14 cellular contexts compared by ENCODE assay signal in the genomic region with DNA sequence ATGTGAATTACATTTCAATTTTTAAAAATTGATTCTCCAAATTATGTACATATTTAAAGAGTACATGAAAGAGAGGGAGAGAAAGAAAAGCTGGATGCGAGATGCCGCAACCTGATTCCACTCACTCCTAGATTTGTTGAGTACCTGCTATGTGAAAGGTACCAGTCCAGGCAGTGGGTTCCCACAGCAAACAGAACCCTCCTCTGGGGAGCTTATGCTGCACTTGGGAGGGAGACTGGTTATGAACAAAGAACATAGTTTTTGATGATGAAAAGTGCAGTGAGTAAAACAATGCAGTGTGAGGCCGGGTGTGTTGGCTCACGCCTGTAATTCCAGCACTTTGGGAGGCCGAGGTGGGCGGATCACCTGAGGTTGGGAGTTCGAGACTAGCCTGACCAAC. TPM values are rescaled to one million over a fixed set of nuclear protein-coding genes. Genes with fewer than 3 reads are reported as not detected.
DNase-seq lines count a peak whose midpoint lies in the region; ATAC-seq, FAIRE-seq and TF ChIP-seq lines count a peak whose summit lies in the region.
"Had no signal": no experiment of that assay in that cellular context is flagged by ENCODE, and none has a peak within 500 bp of the region (broad histone marks: within the 10 kb centered on the region; RNA-seq: fewer than 3 reads in every experiment).

No MANE protein-coding gene starts in this region.

- TF ChIP-seq CTCF in GM23338 (conservative IDR thresholded peaks at IDR 0.05; ENCODE audit: low read depth in 2 of 2): no peak
- TF ChIP-seq CTCF in GM12878 (IDR thresholded peaks at IDR 0.05 in 2 of 3, conservative IDR thresholded peaks at IDR 0.05 in 1 of 3; ENCODE audit: control insufficient read depth in 2 of 3, extremely low read depth in 1 of 3, insufficient read depth in 1 of 3, low read depth in 3 of 3, low read length in 3 of 3): no peak
- TF ChIP-seq CTCF in lung (IDR thresholded peaks at IDR 0.05; ENCODE audit: control extremely low read depth, extremely low read depth): no peak
- TF ChIP-seq CTCF in stomach (IDR thresholded peaks at IDR 0.05): no peak

- intact Hi-C loops in GM12878 (cut with micrococcal nuclease; ENCODE audit: unreplicated experiment) (no loop called here), stomach (cut with DNase I; ENCODE audit: low total_unique reads) (no loop called here)

- no peaks in the 10 kb centered on the region for H3K9me2 ChIP-seq in GM23338 (ENCODE audit: insufficient read depth)

- ATAC-seq in GM23338 (no peak), GM12878 (no peak), lung (ENCODE audit: insufficient read depth, low FRiP score) (no peak), HG03378 (IDR thresholded peaks at IDR 0.05; ENCODE audit: unreplicated experiment) (no peak)
- ATAC-seq: activated T-helper 17 cell treated with anti-CD3 and anti-CD28 coated beads, Interleukin-2, amount 50 U/mL, for 72 hours had no signal

- no peak for TF ChIP-seq EP300 in GM12878 (IDR thresholded peaks at IDR 0.05; ENCODE audit: borderline replicate concordance in 1 of 2, control insufficient read depth in 1 of 2, low read depth in 2 of 2, low read length in 2 of 2)
- TF ChIP-seq EP300 in stomach (IDR thresholded peaks at IDR 0.05): no peak

- peaks cover 75% of the 10 kb centered on the region for H3K4me1 Mint-ChIP-seq in GM23338

- no peaks in the 10 kb centered on the region for H3K27me3 ChIP-seq in GM23338 (ENCODE audit: insufficient read depth)
- H3K27me3 ChIP-seq in GM12878 (replicated peaks in 1 of 2; ENCODE audit: control insufficient read depth in 2 of 2, insufficient read depth in 2 of 2, low read length in 1 of 2): no peaks in the 10 kb centered on the region
- no peaks in the 10 kb centered on the region for H3K27me3 ChIP-seq in lung (ENCODE audit: control insufficient read depth, insufficient read depth)
- H3K27me3 ChIP-seq in stomach: no peaks in the 10 kb centered on the region
- no peaks in the 10 kb centered on the region for H3K27me3 ChIP-seq in MG63

- in situ Hi-C loops in GM12878 (cut with MboI): no loop called here

- H3K4me1 ChIP-seq in GM23338 (ENCODE audit: insufficient read depth) (peaks cover 66% of the 10 kb centered on the region), GM12878 (ENCODE audit: control insufficient read depth, insufficient read depth, low read length) (peaks cover 53% of the 10 kb centered on the region), lung (ENCODE audit: control insufficient read depth in 2 of 2, insufficient read depth in 2 of 2, low read length in 2 of 2) (peaks cover 35 to 47% of the 10 kb centered on the region in 2 donors), stomach (peaks cover 69 to 98% (median 84%) of the 10 kb centered on the region in 4 donors)

- TF ChIP-seq RAD21 in GM12878 (IDR thresholded peaks at IDR 0.05; ENCODE audit: insufficient read depth, low read depth, low read length): no peak

- no peak overlapping the region for H3K4me3 Mint-ChIP-seq in GM23338
- H3K4me3 Mint-ChIP-seq: activated T-helper 17 cell treated with anti-CD3 and anti-CD28 coated beads, Interleukin-2, amount 50 U/mL, for 72 hours had no signal

- peaks cover 30% of the 10 kb centered on the region for H3K27me3 Mint-ChIP-seq in GM23338 (ENCODE audit: insufficient read depth, low read depth, poor library complexity)
- H3K27me3 Mint-ChIP-seq: activated T-helper 17 cell treated with anti-CD3 and anti-CD28 coated beads, Interleukin-2, amount 50 U/mL, for 72 hours had no signal

- SMC1A ChIA-PET in GM12878 (lab: Charles Lee; ENCODE audit: uncharacterized antibody, unreplicated experiment): no interaction called here

- H2AFZ ChIP-seq in GM23338 (no peak overlapping the region), GM12878 (ENCODE audit: control insufficient read depth, low read depth, low read length) (no peak overlapping the region)

- H3K79me2 ChIP-seq in GM23338 (replicated peaks; ENCODE audit: insufficient read depth): peaks cover 97% of the 10 kb centered on the region
- peaks cover 52% of the 10 kb centered on the region for H3K79me2 ChIP-seq in GM12878 (ENCODE audit: control insufficient read depth, insufficient read depth, low read length)

- no peak for TF ChIP-seq POLR2A in GM12878 (IDR thresholded peaks at IDR 0.05; ENCODE audit: low read depth, low read length)
- TF ChIP-seq POLR2A in stomach (IDR thresholded peaks at IDR 0.05): no peak

- H3K4me3 ChIP-seq in GM23338 (no peak overlapping the region), GM12878 (no peak overlapping the region), lung (no peak overlapping the region), stomach (no peak overlapping the region), MG63 (no peak overlapping the region)

- H4K20me1 ChIP-seq in GM23338 (replicated peaks; ENCODE audit: insufficient read depth): peaks cover 19% of the 10 kb centered on the region
- H4K20me1 ChIP-seq in GM12878 (ENCODE audit: control insufficient read depth, insufficient read depth): no peaks in the 10 kb centered on the region

- RAD21 ChIA-PET in GM12878 (lab: Charles Lee; ENCODE audit: unreplicated experiment): interaction anchor here (1.0 kb wide), 1 partner anchor 42 kb away, joined by 4 read pairs; no protein-coding TSS in a partner anchor

- H3K36me3 Mint-ChIP-seq in GM23338 (ENCODE audit: low read depth): peaks cover 40% of the 10 kb centered on the region

- no peaks in the 10 kb centered on the region for H3K36me3 ChIP-seq in GM23338 (ENCODE audit: insufficient read depth)
- peaks cover 9 to 13% of the 10 kb centered on the region in 2 experiments; a peak in 3 of 4 replicates for H3K36me3 ChIP-seq in GM12878 (ENCODE audit: control insufficient read depth in 2 of 2, insufficient read depth in 2 of 2, low read length in 1 of 2)
- peaks cover 0 to 5% of the 10 kb centered on the region in 2 donors for H3K36me3 ChIP-seq in lung (ENCODE audit: control insufficient read depth in 2 of 2, insufficient read depth in 2 of 2, low read length in 2 of 2)
- peaks cover 5 to 39% (median 18%) of the 10 kb centered on the region in 4 donors for H3K36me3 ChIP-seq in stomach
- H3K36me3 ChIP-seq in MG63: peaks cover 89% of the 10 kb centered on the region

- no peaks in the 10 kb centered on the region for H3K9me3 ChIP-seq in GM12878 (replicated peaks; ENCODE audit: control insufficient read depth, insufficient read depth, low read length)
- no peaks in the 10 kb centered on the region for H3K9me3 ChIP-seq in lung (ENCODE audit: control insufficient read depth in 2 of 2, insufficient read depth in 1 of 2, low read length in 1 of 2)
- H3K9me3 ChIP-seq in stomach: no peaks in the 10 kb centered on the region
- H3K9me3 ChIP-seq in MG63: no peaks in the 10 kb centered on the region

- H3K9ac ChIP-seq in GM12878 (ENCODE audit: control insufficient read depth, insufficient read depth, low read length): no peak overlapping the region

- FAIRE-seq in GM12878 (lab: Jason Lieb, UNC) (no peak), urothelium cell line (lab: Jason Lieb, UNC) (no peak)
- FAIRE-seq: GM18507 had no signal

- H3K27ac ChIP-seq in GM23338 (ENCODE audit: low read depth) (peak overlapping the region; percentile 91), GM12878 (ENCODE audit: control insufficient read depth, insufficient read depth) (no peak overlapping the region), lung (ENCODE audit: low read depth in 1 of 2, low read length in 1 of 2) (peak overlapping the region; percentile 14 to 81), stomach (peak overlapping the region in 4 of 5 donors; percentile 89 to 96 (median 92))

- CTCF ChIA-PET in GM12878 (lab: Yijun Ruan, JAX): no interaction called here

- H3K4me2 ChIP-seq in GM23338 (no peak overlapping the region), GM12878 (ENCODE audit: control insufficient read depth, insufficient read depth) (no peak overlapping the region)

- H3F3A ChIP-seq in GM23338 (replicated peaks; ENCODE audit: low read depth): peaks cover 9% of the 10 kb centered on the region; the same call in 1 of the 2 replicates

- 98% methylated on average over 7 of the region's 7 CpGs for WGBS in GM12878 (ENCODE audit: insufficient coverage, insufficient replicate concordance, low lambda C conversion rate, missing lambda C conversion rate)
- WGBS in lung, 2 donors: 88% methylated on average over 7 of the region's 7 CpGs
- 74 to 95% (median 81%) methylated on average over 7 of the region's 7 CpGs for whole genome bisulfite sequencing in stomach, 5 donors

- peak overlapping the region; percentile 50 for H3K27ac Mint-ChIP-seq in GM23338

- POLR2A ChIA-PET in GM12878 (lab: Charles Lee): interaction anchor here (1.0 kb wide), 2 partner anchors 20 to 24 kb away, joined by 3 to 7 read pairs; no protein-coding TSS in a partner anchor

- DNase-seq in GM23338 (ENCODE audit: low spot score) (no peak), GM12878 (ENCODE audit: low read depth, low spot score) (no peak), lung (ENCODE audit: low spot score) (no peak), stomach (no peak), NCI-H510A (lab: John Stamatoyannopoulos, UW) (no peak), urothelium cell line (ENCODE audit: low spot score) (no peak), MG63 (no peak)
- DNase-seq: caudate nucleus; DMS53; NCI-H187 treated with DMSO at 0.1 percent for 48 hours; stimulated activated naive CD4-positive, alpha-beta T cell treated with Interleukin-2 at 50 U/mL for 16 hours had no signal

- TSS peak; percentile 20 for BruUV-seq in GM12878 (replicated peaks; lab: Mats Ljungman, UMichigan)

- no peaks in the 10 kb centered on the region for H3K9me3 Mint-ChIP-seq in GM23338
- H3K9me3 Mint-ChIP-seq: activated T-helper 17 cell treated with anti-CD3 and anti-CD28 coated beads, Interleukin-2, amount 50 U/mL, for 72 hours had no signal

RNA-seq across cellular contexts. Expression of a gene that starts 43.4 kb away (rescaled TPM):
- total RNA-seq in GM23338 (2014; rRNA removed; shearing (Covaris generic)): 379 and 427 TPM in 2 replicates
- polyA plus RNA-seq in GM23338 (2016; fragmentation: Nextera tagmentation; extraction: Ambion mirVana): 54.6 and 68.9 TPM in 2 replicates
- 94.9 and 116 TPM in 2 replicates for total RNA-seq in GM12878 (2013; cell fraction: nucleolus; rRNA removed)
- 131 and 173 TPM in 2 replicates for total RNA-seq in GM12878 (2014; rRNA removed)
- 26.9 and 30.4 TPM in 2 replicates for total RNA-seq in GM12878 (2014; rRNA removed; fragmentation: Illumina TruSeq; extraction: Trizol)
- total RNA-seq in GM12878 (2021): 278 and 293 TPM in 2 replicates
- 84.3 TPM for polyA plus RNA-seq in GM12878 (2011; ENCODE audit: low read depth)
- 40.0 and 127 TPM in 2 replicates for polyA plus RNA-seq in GM12878 (2011; rRNA removed)
- polyA plus RNA-seq in GM12878 (2011; cell fraction: cytosol; rRNA removed): 71.1 and 76.5 TPM in 2 replicates
- polyA plus RNA-seq in GM12878 (2011; cell fraction: nucleus; rRNA removed): 300 and 637 TPM in 2 replicates
- 113 and 154 TPM in 2 replicates for polyA plus RNA-seq in GM12878 (2012)
- 99.2 and 135 TPM in 2 replicates for polyA plus RNA-seq in GM12878 (2014; fragmentation: Illumina TruSeq; extraction: Trizol)
- polyA plus RNA-seq in GM12878 (2014; fragmentation: Nextera tagmentation; extraction: Ambion mirVana): 1 to 10 TPM; 2.4 to 6.7 TPM
- 123 and 187 TPM in 2 replicates for polyA plus RNA-seq in GM12878 (2014; rRNA removed)
- polyA plus RNA-seq in GM12878 (2016; fragmentation: Nextera tagmentation; extraction: Ambion mirVana): 10 to 100 TPM; 37.9 to 45.7 TPM
- 59.8 and 89.6 TPM in 2 replicates for polyA minus RNA-seq in GM12878 (2011; rRNA and poly(A)+ RNA removed)
- 39.3 and 47.6 TPM in 2 replicates for polyA minus RNA-seq in GM12878 (2011; cell fraction: cytosol; rRNA and poly(A)+ RNA removed)
- polyA minus RNA-seq in GM12878 (2011; cell fraction: nucleus; rRNA and poly(A)+ RNA removed): 27.4 and 67.4 TPM in 2 replicates
- 100 to 1,000 TPM; 339 to 552 TPM for total RNA-seq in lung
- 100 to 1,000 TPM; 229 to 394 TPM for polyA plus RNA-seq in lung
- total RNA-seq in stomach: 100 to 1,000 TPM; 254 to 343 (median 319) TPM
- 10 to 100 TPM; 55.3 to 87.2 (median 75.0) TPM for polyA plus RNA-seq in stomach
- 476 and 621 TPM in 2 replicates for total RNA-seq in MG63 (2014; rRNA removed; shearing (Covaris generic); ENCODE audit: low replicate concordance)

RNA-seq across cellular contexts. Expression of a gene that starts 53.4 kb away (rescaled TPM):
- 8.0 and 20.5 TPM in 2 replicates for total RNA-seq in GM23338 (2014; rRNA removed; shearing (Covaris generic))
- polyA plus RNA-seq in GM23338 (2016; fragmentation: Nextera tagmentation; extraction: Ambion mirVana): 19.1 and 21.8 TPM in 2 replicates
- 9.3 and 10.9 TPM in 2 replicates for total RNA-seq in GM12878 (2013; cell fraction: nucleolus; rRNA removed)
- 2.8 and 4.1 TPM in 2 replicates for total RNA-seq in GM12878 (2014; rRNA removed)
- total RNA-seq in GM12878 (2014; rRNA removed; fragmentation: Illumina TruSeq; extraction: Trizol): 1.5 and 1.7 TPM in 2 replicates
- 3.0 and 5.1 TPM in 2 replicates for total RNA-seq in GM12878 (2021)
- 4.9 TPM for polyA plus RNA-seq in GM12878 (2011; ENCODE audit: low read depth)
- 1.7 and 2.0 TPM in 2 replicates for polyA plus RNA-seq in GM12878 (2011; rRNA removed)
- 2.8 and 3.4 TPM in 2 replicates for polyA plus RNA-seq in GM12878 (2011; cell fraction: cytosol; rRNA removed)
- polyA plus RNA-seq in GM12878 (2011; cell fraction: nucleus; rRNA removed): 29.8 and 48.9 TPM in 2 replicates
- 8.1 and 12.4 TPM in 2 replicates for polyA plus RNA-seq in GM12878 (2012)
- 2.7 and 3.1 TPM in 2 replicates for polyA plus RNA-seq in GM12878 (2014; fragmentation: Illumina TruSeq; extraction: Trizol)
- polyA plus RNA-seq in GM12878 (2014; fragmentation: Nextera tagmentation; extraction: Ambion mirVana): 1 to 10 TPM; 1.2 to 2.0 TPM
- polyA plus RNA-seq in GM12878 (2014; rRNA removed): 4.6 and 7.3 TPM in 2 replicates
- 1 to 10 TPM in 1 of 2 experiments, under 1 TPM in 1; 0.64 to 1.9 TPM for polyA plus RNA-seq in GM12878 (2016; fragmentation: Nextera tagmentation; extraction: Ambion mirVana)
- 0.51 and 0.62 TPM in 2 replicates for polyA minus RNA-seq in GM12878 (2011; rRNA and poly(A)+ RNA removed)
- not detected in 2 replicates for polyA minus RNA-seq in GM12878 (2011; cell fraction: cytosol; rRNA and poly(A)+ RNA removed)
- polyA minus RNA-seq in GM12878 (2011; cell fraction: nucleus; rRNA and poly(A)+ RNA removed): 1.7 TPM in 2 replicates
- 1 to 10 TPM; 2.0 to 7.1 TPM for total RNA-seq in lung
- polyA plus RNA-seq in lung: 10 to 100 TPM in 1 of 2 donors, 1 to 10 TPM in 1; 4.9 to 17.8 TPM
- 10 to 100 TPM in 1 of 5 donors, 1 to 10 TPM in 4; 1.2 to 33.3 (median 4.8) TPM for total RNA-seq in stomach
- 10 to 100 TPM in 2 of 3 donors, 1 to 10 TPM in 1; 3.4 to 16.9 (median 16.3) TPM for polyA plus RNA-seq in stomach
- not detected in 2 replicates for total RNA-seq in MG63 (2014; rRNA removed; shearing (Covaris generic); ENCODE audit: low replicate concordance)
